1 cellular context compared by ENCODE assay signal in genomic region chr9:133994359-133995011, GRCh38.
A peak's percentile ranks its signal among the peaks of the same experiment; 100 is the strongest.
TF ChIP-seq lines count a peak whose summit lies in the region.

No MANE protein-coding gene starts in this region.

TF ChIP-seq in HepG2, 621 proteins besides CTCF, POLR2A, EP300 and RAD21 (continued from another document and continues in another):
- TF ChIP-seq MYC (CRISPR knock-in tag; IDR thresholded peaks at IDR 0.05; ENCODE audit: borderline replicate concordance) (peak; percentile 52; the same call in 1 of the 2 replicates), NR2C2 (CRISPR knock-in tag; IDR thresholded peaks at IDR 0.05; ENCODE audit: borderline replicate concordance) (no peak), HNF4A (CRISPR knock-in tag; IDR thresholded peaks at IDR 0.05) (0 out of 2 replicates have a peak, but pooled peaks have one; percentile 33), MXD4 (CRISPR knock-in tag; IDR thresholded peaks at IDR 0.05) (peak; percentile 51; the same call in 1 of the 2 replicates), TARDBP (CRISPR knock-in tag; IDR thresholded peaks at IDR 0.05) (peak; percentile 32; the same call in 1 of the 2 replicates), ERF (CRISPR knock-in tag; IDR thresholded peaks at IDR 0.05) (peak; percentile 73; the same call in 1 of the 2 replicates), ZBTB34 (CRISPR knock-in tag; IDR thresholded peaks at IDR 0.05) (0 out of 2 replicates have a peak, but pooled peaks have one; percentile 34), ZNF788 (CRISPR knock-in tag; IDR thresholded peaks at IDR 0.05; ENCODE audit: borderline replicate concordance) (0 out of 2 replicates have a peak, but pooled peaks have one; percentile 53), CHD4 (IDR thresholded peaks at IDR 0.05; ENCODE audit: borderline replicate concordance, low read length) (0 out of 2 replicates have a peak, but pooled peaks have one; percentile 21), ZBTB14 (CRISPR knock-in tag; IDR thresholded peaks at IDR 0.05) (0 out of 2 replicates have a peak, but pooled peaks have one; percentile 18), NCOA2 (CRISPR knock-in tag; IDR thresholded peaks at IDR 0.05) (0 out of 2 replicates have a peak, but pooled peaks have one; percentile 24), PHF21A (CRISPR knock-in tag; IDR thresholded peaks at IDR 0.05) (peak; percentile 65), ZNF501 (CRISPR knock-in tag; IDR thresholded peaks at IDR 0.05) (peak; percentile 57), SMC3 (IDR thresholded peaks at IDR 0.05; ENCODE audit: low read length) (peak; percentile 60), FOSL2 (CRISPR knock-in tag; IDR thresholded peaks at IDR 0.05) (peak; percentile 35; the same call in 1 of the 2 replicates), NR0B2 (CRISPR knock-in tag; IDR thresholded peaks at IDR 0.05) (0 out of 2 replicates have a peak, but pooled peaks have one; percentile 22), AGO1 (IDR thresholded peaks at IDR 0.05; ENCODE audit: low read depth, low read length, poor library complexity, severe bottlenecking) (peak; percentile 54), ZNF407 (CRISPR knock-in tag; IDR thresholded peaks at IDR 0.05; ENCODE audit: not compliant biosample characterization) (no peak), ZNF331 (CRISPR knock-in tag; IDR thresholded peaks at IDR 0.05) (peak; percentile 56; the same call in 1 of the 2 replicates), ZC3H13 (CRISPR knock-in tag; IDR thresholded peaks at IDR 0.05) (peak; percentile 27; the same call in 1 of the 2 replicates), SOX5 (CRISPR knock-in tag; IDR thresholded peaks at IDR 0.05; ENCODE audit: borderline replicate concordance) (0 out of 2 replicates have a peak, but pooled peaks have one; percentile 26), ELF1 (CRISPR knock-in tag; IDR thresholded peaks at IDR 0.05) (0 out of 2 replicates have a peak, but pooled peaks have one; percentile 14), HDAC6 (IDR thresholded peaks at IDR 0.05; ENCODE audit: low read depth, low read length) (no peak), GFI1 (CRISPR knock-in tag; IDR thresholded peaks at IDR 0.05; ENCODE audit: borderline replicate concordance) (0 out of 2 replicates have a peak, but pooled peaks have one; percentile 16), IKZF5 (CRISPR knock-in tag; IDR thresholded peaks at IDR 0.05) (peak; percentile 34; the same call in 1 of the 2 replicates), ZNF572 (CRISPR knock-in tag; IDR thresholded peaks at IDR 0.05) (peak; percentile 67; the same call in 1 of the 2 replicates), ZNF326 (CRISPR knock-in tag; IDR thresholded peaks at IDR 0.05; ENCODE audit: borderline replicate concordance) (peak; percentile 85), ZNF18 (CRISPR knock-in tag; IDR thresholded peaks at IDR 0.05; ENCODE audit: insufficient replicate concordance) (no peak), TAF15 (IDR thresholded peaks at IDR 0.05; ENCODE audit: low read depth, low read length, poor library complexity, severe bottlenecking) (no peak), ZNF275 (CRISPR knock-in tag; IDR thresholded peaks at IDR 0.05; ENCODE audit: borderline replicate concordance) (no peak), SRSF1 (optimal IDR thresholded peaks at IDR 0.05; ENCODE audit: low read depth, low read length) (no peak), REPIN1 (CRISPR knock-in tag; IDR thresholded peaks at IDR 0.05; ENCODE audit: borderline replicate concordance, low read depth) (0 out of 2 replicates have a peak, but pooled peaks have one; percentile 62), ZNF75D (CRISPR knock-in tag; IDR thresholded peaks at IDR 0.05; ENCODE audit: borderline replicate concordance) (no peak), HMGXB4 (CRISPR knock-in tag; IDR thresholded peaks at IDR 0.05; ENCODE audit: borderline replicate concordance in 1 of 2, low read depth in 1 of 2) (peak in 1 of 2 experiments; percentile 42; a peak in 2 of 4 replicates), STAT5B (CRISPR knock-in tag; IDR thresholded peaks at IDR 0.05) (no peak), NR2F6 (IDR thresholded peaks at IDR 0.05) (no peak), NR2F6 (CRISPR knock-in tag; IDR thresholded peaks at IDR 0.05) (peak; percentile 49; the same call in 1 of the 2 replicates), MAX (IDR thresholded peaks at IDR 0.05) (peak; percentile 66; the same call in 1 of the 2 replicates), ZNF740 (CRISPR knock-in tag; IDR thresholded peaks at IDR 0.05) (no peak)
